8 cellular contexts compared by ENCODE assay signal in the genomic region with DNA sequence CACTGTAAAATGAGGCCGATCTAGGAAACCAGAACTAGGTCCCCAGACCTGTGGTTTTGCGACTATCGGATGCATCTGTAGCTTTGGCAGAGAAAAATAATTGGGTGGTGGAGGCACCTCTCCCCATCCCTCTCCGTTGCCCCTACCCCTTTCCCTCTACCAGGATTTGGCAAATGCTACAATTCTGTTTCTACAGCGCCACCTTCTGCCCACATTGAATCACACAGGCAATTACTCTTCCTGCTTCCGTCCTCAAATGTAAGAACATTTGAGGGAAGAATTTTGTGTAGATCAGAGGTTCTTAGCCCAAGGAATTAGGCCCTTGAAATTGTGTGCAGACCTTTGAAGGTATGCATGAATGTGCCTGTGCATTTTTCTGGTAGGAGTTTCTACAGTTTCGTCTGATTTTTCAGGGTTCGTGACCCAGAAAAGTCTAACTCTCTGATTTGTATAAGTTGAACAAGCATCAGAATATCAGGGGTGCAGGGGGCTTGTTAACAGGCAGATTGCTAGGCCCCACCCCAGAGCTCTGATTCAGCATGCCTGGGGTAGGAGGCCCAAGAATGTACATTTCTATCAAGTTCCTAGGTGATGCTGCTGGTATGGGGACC. TPM values are rescaled to one million over a fixed set of nuclear protein-coding genes. Genes with fewer than 3 reads are reported as not detected.
DNase-seq lines count a peak whose midpoint lies in the region; ATAC-seq, FAIRE-seq and TF ChIP-seq lines count a peak whose summit lies in the region.

No MANE protein-coding gene starts in this region.

- ATAC-seq in GM21367 (IDR thresholded peaks at IDR 0.05; ENCODE audit: unreplicated experiment), result no peak
- no peak for ATAC-seq in HG03442 (IDR thresholded peaks at IDR 0.05; ENCODE audit: unreplicated experiment)

- H3K36me3 ChIP-seq in SU-DHL-6 (ENCODE audit: low read length) (no peaks in the 10 kb centered on the region), brain microvascular endothelial cell (replicated peaks) (no peaks in the 10 kb centered on the region), keratinocyte (ENCODE audit: control insufficient read depth in 2 of 2, extremely low read depth in 1 of 2, insufficient read depth in 2 of 2, low read length in 2 of 2) (no peaks in the 10 kb centered on the region)

- H3K9me1 ChIP-seq in keratinocyte (ENCODE audit: control insufficient read depth, extremely low read depth, insufficient read depth, low read length), result no peaks in the 10 kb centered on the region

- no peaks in the 10 kb centered on the region for H3F3A ChIP-seq in SU-DHL-6 (ENCODE audit: insufficient read depth)

- no peaks in the 10 kb centered on the region for H4K20me1 ChIP-seq in SU-DHL-6 (ENCODE audit: low read depth, low read length)
- H4K20me1 ChIP-seq in keratinocyte (ENCODE audit: control insufficient read depth, extremely low read depth, insufficient read depth, low read length), result no peaks in the 10 kb centered on the region

- no peak overlapping the region for H3K4me3 ChIP-seq in SU-DHL-6 (ENCODE audit: insufficient read depth, low read length, poor library complexity, severe bottlenecking)
- no peak overlapping the region for H3K4me3 ChIP-seq in brain microvascular endothelial cell (ENCODE audit: low read depth, low read length)
- no peak overlapping the region for H3K4me3 ChIP-seq in keratinocyte (ENCODE audit: control insufficient read depth in 2 of 3, extremely low read depth in 1 of 3, insufficient read depth in 2 of 3, low read depth in 1 of 3, low read length in 3 of 3)

- peaks cover 15% of the 10 kb centered on the region for H3K4me1 ChIP-seq in keratinocyte (ENCODE audit: control insufficient read depth, extremely low read depth, insufficient read depth, low read length)

- peak overlapping the region; percentile 28 for H2AFZ ChIP-seq in SU-DHL-6 (ENCODE audit: low read depth, low read length, severe bottlenecking)
- no peak overlapping the region for H2AFZ ChIP-seq in keratinocyte (ENCODE audit: control insufficient read depth, low read length)

- DNase-seq in GM04504 (ENCODE audit: low read depth) (peak; percentile 24), NCI-H1092 treated with DMSO at 0.1 percent for 48 hours (lab: John Stamatoyannopoulos, UW) (peak; percentile 47), brain microvascular endothelial cell (peak; percentile 64), keratinocyte (ENCODE audit: low read depth, low spot score) (no peak)
- peak; percentile 39 for DNase-seq in stimulated activated CD4-positive, alpha-beta T cell treated with anti-CD3 and anti-CD28 coated beads, Interleukin-1b, Interleukin-23, amount 100 ng/mL, for 48 hours

- dilution Hi-C loops in keratinocyte (cut with MboI; ENCODE audit: extremely low pct_ligation_motif_present, low sequenced_read_pairs), result no loop called here

- peak; percentile 71 for FAIRE-seq in keratinocyte (lab: Jason Lieb, UNC)

- in situ Hi-C loops in brain microvascular endothelial cell (cut with HindIII; ENCODE audit: low pct_ligation_motif_present, low sequenced_read_pairs), result no loop called here

- H3K79me2 ChIP-seq in SU-DHL-6 (ENCODE audit: insufficient read depth, low read length) (no peaks in the 10 kb centered on the region), keratinocyte (ENCODE audit: control insufficient read depth, insufficient read depth, low read length) (no peaks in the 10 kb centered on the region)

- H3K9ac ChIP-seq in SU-DHL-6 (ENCODE audit: low read length) (no peak overlapping the region), keratinocyte (ENCODE audit: control insufficient read depth, extremely low read depth, insufficient read depth, low read length) (no peak overlapping the region)

- H3K9me2 ChIP-seq in SU-DHL-6 (replicated peaks; ENCODE audit: insufficient read depth, low read length), result no peaks in the 10 kb centered on the region

- H3K4me2 ChIP-seq in SU-DHL-6 (ENCODE audit: low read depth, low read length, poor library complexity, severe bottlenecking), result no peak overlapping the region
- H3K4me2 ChIP-seq in keratinocyte (ENCODE audit: control insufficient read depth, extremely low read depth, insufficient read depth, low read depth, low read length), result no peak overlapping the region

- TF ChIP-seq CTCF in SU-DHL-6 (IDR thresholded peaks at IDR 0.05; ENCODE audit: insufficient read depth, low read length, poor library complexity, severe bottlenecking) (peak; percentile 75), brain microvascular endothelial cell (IDR thresholded peaks at IDR 0.05; ENCODE audit: low read depth, low read length, missing control alignments) (peak; percentile 85), keratinocyte (optimal IDR thresholded peaks at IDR 0.05 in 1 of 3, IDR thresholded peaks at IDR 0.05 in 1 of 3, conservative IDR thresholded peaks at IDR 0.05 in 1 of 3; ENCODE audit: extremely low read depth in 1 of 3, insufficient read depth in 2 of 3, low read length in 3 of 3) (peak; percentile 75 to 86 (median 80))

- H3K27ac ChIP-seq in SU-DHL-6 (ENCODE audit: low read depth, low read length) (no peak overlapping the region), brain microvascular endothelial cell (no peak overlapping the region), keratinocyte (ENCODE audit: control insufficient read depth, insufficient read depth, low read length) (no peak overlapping the region)

- no peaks in the 10 kb centered on the region for H3K27me3 ChIP-seq in SU-DHL-6 (ENCODE audit: low read length)
- H3K27me3 ChIP-seq in brain microvascular endothelial cell (replicated peaks), result no peaks in the 10 kb centered on the region
- peaks cover 8% of the 10 kb centered on the region for H3K27me3 ChIP-seq in keratinocyte (ENCODE audit: control insufficient read depth, extremely low read depth, insufficient read depth, low read length)

- H3K9me3 ChIP-seq in SU-DHL-6 (ENCODE audit: insufficient read depth, low read length) (no peaks in the 10 kb centered on the region), keratinocyte (ENCODE audit: control insufficient read depth, low read depth, low read length) (no peaks in the 10 kb centered on the region)

RNA-seq across cellular contexts. Expression of a gene that starts 11.2 kb away (rescaled TPM):
- 0.13 TPM in 1 of 3 replicates, not detected in the others for polyA plus RNA-seq in keratinocyte
- 0.62 TPM for polyA plus RNA-seq in keratinocyte (2011; ENCODE audit: low read depth)
- not detected in 2 replicates for polyA plus RNA-seq in keratinocyte (2011; cell fraction: cytosol; rRNA removed)
- polyA plus RNA-seq in keratinocyte (2011; cell fraction: nucleus; rRNA removed), result 0.37 and 0.55 TPM in 2 replicates
- not detected in 2 replicates for polyA plus RNA-seq in keratinocyte (2012; ENCODE audit: low replicate concordance)
- not detected in 3 replicates for polyA minus RNA-seq in keratinocyte
- polyA minus RNA-seq in keratinocyte (2011; cell fraction: cytosol; rRNA and poly(A)+ RNA removed), result not detected
- not detected in 2 replicates for polyA minus RNA-seq in keratinocyte (2011; cell fraction: nucleus; rRNA and poly(A)+ RNA removed)

RNA-seq across cellular contexts. Expression of a gene that starts 31.5 kb away (rescaled TPM):
- 0.05 to 0.15 TPM in 2 of 3 replicates, not detected in the other for polyA plus RNA-seq in keratinocyte
- not detected for polyA plus RNA-seq in keratinocyte (2011; ENCODE audit: low read depth)
- 0.04 and 0.13 TPM in 2 replicates for polyA plus RNA-seq in keratinocyte (2011; cell fraction: cytosol; rRNA removed)
- polyA plus RNA-seq in keratinocyte (2011; cell fraction: nucleus; rRNA removed), result 0.05 and 0.48 TPM in 2 replicates
- 0.07 TPM in 1 of 2 replicates, not detected in the other for polyA plus RNA-seq in keratinocyte (2012; ENCODE audit: low replicate concordance)
- 0.13 TPM in 1 of 3 replicates, not detected in the others for polyA minus RNA-seq in keratinocyte
- not detected for polyA minus RNA-seq in keratinocyte (2011; cell fraction: cytosol; rRNA and poly(A)+ RNA removed)
- not detected in 2 replicates for polyA minus RNA-seq in keratinocyte (2011; cell fraction: nucleus; rRNA and poly(A)+ RNA removed)

RNA-seq across cellular contexts. Expression of a gene that starts 46.6 kb away (rescaled TPM):
- 0.04 to 0.22 TPM in 2 of 3 replicates, not detected in the other for polyA plus RNA-seq in keratinocyte
- not detected for polyA plus RNA-seq in keratinocyte (2011; ENCODE audit: low read depth)
- not detected in 2 replicates for polyA plus RNA-seq in keratinocyte (2011; cell fraction: cytosol; rRNA removed)
- polyA plus RNA-seq in keratinocyte (2011; cell fraction: nucleus; rRNA removed), result not detected in 2 replicates
- polyA plus RNA-seq in keratinocyte (2012; ENCODE audit: low replicate concordance), result 0.09 TPM in 1 of 2 replicates, not detected in the other
- not detected in 3 replicates for polyA minus RNA-seq in keratinocyte
- polyA minus RNA-seq in keratinocyte (2011; cell fraction: cytosol; rRNA and poly(A)+ RNA removed), result not detected
- polyA minus RNA-seq in keratinocyte (2011; cell fraction: nucleus; rRNA and poly(A)+ RNA removed), result not detected in 2 replicates

RNA-seq across cellular contexts. Expression of a gene that starts 47.7 kb away (rescaled TPM):
- polyA plus RNA-seq in keratinocyte, result 66.3 to 78.8 TPM (median 66.6 TPM) in 3 replicates
- polyA plus RNA-seq in keratinocyte (2011; ENCODE audit: low read depth), result 5.9 TPM
- 50.2 and 67.7 TPM in 2 replicates for polyA plus RNA-seq in keratinocyte (2011; cell fraction: cytosol; rRNA removed)
- 53.6 and 55.7 TPM in 2 replicates for polyA plus RNA-seq in keratinocyte (2011; cell fraction: nucleus; rRNA removed)
- 15.2 and 46.3 TPM in 2 replicates for polyA plus RNA-seq in keratinocyte (2012; ENCODE audit: low replicate concordance)
- 67.2 to 100 TPM (median 72.0 TPM) in 3 replicates for polyA minus RNA-seq in keratinocyte
- 28.6 TPM for polyA minus RNA-seq in keratinocyte (2011; cell fraction: cytosol; rRNA and poly(A)+ RNA removed)
- 16.1 and 48.0 TPM in 2 replicates for polyA minus RNA-seq in keratinocyte (2011; cell fraction: nucleus; rRNA and poly(A)+ RNA removed)
